Comparison of ENCODE assay signal across 1 cellular context in the genomic region with DNA sequence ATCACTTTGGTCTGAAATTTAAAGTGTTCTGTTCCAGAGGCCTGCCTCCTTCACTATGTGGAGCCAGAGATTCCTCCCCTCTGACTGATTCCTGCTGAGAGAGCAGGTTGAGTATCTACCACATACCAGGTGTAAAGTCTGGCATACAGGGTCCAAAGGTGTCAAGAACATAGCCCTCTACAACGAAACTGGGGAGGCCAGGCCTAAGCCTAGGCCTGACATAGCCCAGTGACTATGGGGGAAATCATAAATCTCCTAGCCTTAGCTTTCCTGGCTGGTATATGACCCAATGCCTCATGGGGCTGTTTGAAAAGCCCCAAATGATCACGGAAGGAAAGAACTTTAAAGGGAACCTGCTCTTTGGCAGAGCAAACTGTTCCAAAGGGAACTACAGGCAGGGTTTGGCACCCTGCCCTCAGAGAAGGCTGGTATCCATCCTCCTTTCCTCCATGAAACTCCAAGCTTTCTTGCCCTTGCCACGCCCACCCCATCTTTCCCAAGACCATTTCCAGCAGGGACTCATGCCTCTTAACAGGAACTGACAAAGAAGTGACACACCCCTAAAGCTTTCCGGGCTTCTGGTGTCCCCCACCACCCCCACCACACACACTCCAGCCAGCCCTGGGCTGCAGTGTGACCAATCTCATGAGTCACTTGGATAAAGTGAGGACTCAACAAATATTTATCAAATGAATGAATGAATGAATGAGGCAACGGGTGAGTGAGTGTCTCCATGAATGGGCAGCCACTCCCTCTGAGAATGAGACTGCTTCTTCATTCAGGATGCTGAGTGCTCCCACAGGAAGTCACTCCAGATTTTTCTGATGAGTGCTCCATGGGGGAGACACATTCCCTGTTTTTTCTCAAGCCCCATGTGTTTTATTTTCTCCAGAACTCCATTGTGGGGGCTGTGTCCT.
TF ChIP-seq lines count a peak whose summit lies in the region.

No MANE protein-coding gene starts in this region.

TF ChIP-seq in IMR-90, 13 proteins besides CTCF, POLR2A, EP300 and RAD21 (continued from another document):
- TF ChIP-seq MAFK (IDR thresholded peaks at IDR 0.05; ENCODE audit: low read depth, low read length), result peak; percentile 74
- peak; percentile 95 for TF ChIP-seq FOS (IDR thresholded peaks at IDR 0.05; ENCODE audit: low read depth, low read length)
- TF ChIP-seq BHLHE40 (IDR thresholded peaks at IDR 0.05; ENCODE audit: low read depth, low read length), result peak; percentile 73
